11 cellular contexts compared by ENCODE assay signal in genomic region chr14:105330491-105330895, GRCh38. TPM values are rescaled to one million over a fixed set of nuclear protein-coding genes. Genes with fewer than 3 reads are reported as not detected.
DNase-seq lines count a peak whose midpoint lies in the region; ATAC-seq and TF ChIP-seq lines count a peak whose summit lies in the region.
"Had no signal": no experiment of that assay in that cellular context is flagged by ENCODE, and none has a peak within 500 bp of the region (broad histone marks: within the 10 kb centered on the region; RNA-seq: fewer than 3 reads in every experiment).

No MANE protein-coding gene starts in this region.

- no peak overlapping the region for H4K91ac ChIP-seq in H9 (ENCODE audit: insufficient read length, low read depth, low read length)

- no peak overlapping the region for H3K27ac ChIP-seq in H9 (ENCODE audit: insufficient read length, low read depth, low read length)
- H3K27ac ChIP-seq in brain microvascular endothelial cell, result no peak overlapping the region

- no peak overlapping the region for H4K5ac ChIP-seq in H9 (ENCODE audit: insufficient read length, low read depth, low read length)

- peaks cover 8% of the 10 kb centered on the region for H3K79me1 ChIP-seq in H9 (ENCODE audit: insufficient read depth, low read depth, low read length, poor library complexity, severe bottlenecking)

- no peak overlapping the region for H3K18ac ChIP-seq in H9 (ENCODE audit: insufficient read length, low read depth, low read length)

- H3K4me3 Mint-ChIP-seq in H9, result no peak overlapping the region

- H3K9me3 ChIP-seq in BE2C (no peaks in the 10 kb centered on the region), H9 (ENCODE audit: control insufficient read depth, low read depth, low read length) (no peaks in the 10 kb centered on the region)

- H2BK120ac ChIP-seq in H9 (ENCODE audit: low read depth, low read length, poor library complexity, severe bottlenecking), result no peak overlapping the region

- TF ChIP-seq CTCF in BE2C (IDR thresholded peaks at IDR 0.05; ENCODE audit: low read depth, low read length) (no peak), H9 (conservative IDR thresholded peaks at IDR 0.05) (no peak), brain microvascular endothelial cell (IDR thresholded peaks at IDR 0.05; ENCODE audit: low read depth, low read length, missing control alignments) (no peak)

- no peaks in the 10 kb centered on the region for H3K23me2 ChIP-seq in H9 (ENCODE audit: insufficient read length, low read depth, low read length, poor library complexity, severe bottlenecking)

- peaks cover 4% of the 10 kb centered on the region for H4K20me1 ChIP-seq in H9 (ENCODE audit: control insufficient read depth, insufficient read depth, insufficient read length)

- H3K27me3 Mint-ChIP-seq in H9 (ENCODE audit: low read depth), result no peaks in the 10 kb centered on the region

- no peak overlapping the region for H3K56ac ChIP-seq in H9 (ENCODE audit: insufficient read length, low read depth, low read length)

- peaks cover 5% of the 10 kb centered on the region; the same call in 1 of the 2 replicates for H3K79me2 ChIP-seq in H9 (ENCODE audit: insufficient read depth, low read length)

- H2BK5ac ChIP-seq in H9 (ENCODE audit: insufficient read length, low read length), result no peak overlapping the region

- no peak overlapping the region for H2AFZ ChIP-seq in H9 (ENCODE audit: low read length)

- no peak overlapping the region for H3K23ac ChIP-seq in H9 (ENCODE audit: insufficient read length, low read depth, low read length)

- H2BK12ac ChIP-seq in H9 (ENCODE audit: insufficient read length, low read depth, low read length), result no peak overlapping the region

- H3K9me3 Mint-ChIP-seq in H9, result peaks cover 0 to 4% of the 10 kb centered on the region in 2 experiments; a peak in 1 of 5 replicates

- WGBS in H9 (ENCODE audit: extremely low coverage, insufficient read length, low lambda C conversion rate), result no CpG with 5 or more reads among the region's 13 CpGs

- H3K9ac ChIP-seq in H9 (ENCODE audit: extremely low read depth, insufficient read length, low read length), result no peak overlapping the region

- H3K36me3 ChIP-seq in BE2C (no peaks in the 10 kb centered on the region), brain microvascular endothelial cell (replicated peaks) (no peaks in the 10 kb centered on the region)

- no peak overlapping the region for H2BK15ac ChIP-seq in H9 (ENCODE audit: low read depth, low read length)

- H2AK5ac ChIP-seq in H9 (ENCODE audit: insufficient read length, low read length), result no peak overlapping the region

- H3K36me3 Mint-ChIP-seq in H9 (ENCODE audit: insufficient read depth in 1 of 3, low read depth in 3 of 3), result peaks cover 0 to 4% (median 0%) of the 10 kb centered on the region in 3 experiments; a peak in 1 of 7 replicates

- no peak overlapping the region for H2BK20ac ChIP-seq in H9 (ENCODE audit: low read depth, low read length, poor library complexity, severe bottlenecking)

- H3K27me3 ChIP-seq in BE2C (no peaks in the 10 kb centered on the region), H9 (ENCODE audit: insufficient read depth, low read length) (no peaks in the 10 kb centered on the region), brain microvascular endothelial cell (replicated peaks) (no peaks in the 10 kb centered on the region)

- H3T11ph ChIP-seq in H9 (ENCODE audit: low read length), result no peak overlapping the region

- in situ Hi-C loops in brain microvascular endothelial cell (cut with HindIII; ENCODE audit: low pct_ligation_motif_present, low sequenced_read_pairs), result no loop called here

- DNase-seq in BE2C, result peak; percentile 6
- no peak for DNase-seq in H9
- DNase-seq in brain microvascular endothelial cell, result peak; percentile 57
- DNase-seq in lung microvascular endothelial cell (ENCODE audit: low read depth in 2 of 2), result peak; percentile 65 to 76
- no peak for DNase-seq in NCI-H2196 (lab: John Stamatoyannopoulos, UW; ENCODE audit: unreplicated experiment)
- DNase-seq in SKM-1 (lab: John Stamatoyannopoulos, UW; ENCODE audit: unreplicated experiment), result no peak
- DNase-seq in stimulated activated CD4-positive, alpha-beta T cell treated with anti-CD3 and anti-CD28 coated beads, Interleukin-1b, Interleukin-23, amount 100 ng/mL, for 48 hours, result no peak
- DNase-seq: activated CD4-positive, CD25-positive, alpha-beta regulatory T cell; caudate nucleus; DMS79 had no signal

- no peak overlapping the region for H3K4me3 ChIP-seq in BE2C (ENCODE audit: low read depth, low read length)
- H3K4me3 ChIP-seq in brain microvascular endothelial cell (ENCODE audit: low read depth, low read length), result no peak overlapping the region

- H4K8ac ChIP-seq in H9 (replicated peaks; ENCODE audit: insufficient read length, low read depth, low read length), result no peak overlapping the region

- H3K4me1 Mint-ChIP-seq in H9, result peaks cover 49 to 53% of the 10 kb centered on the region in 2 experiments

- ATAC-seq in HG02885 (IDR thresholded peaks at IDR 0.05; ENCODE audit: poor library complexity, unreplicated experiment), result no peak

- H3K4me1 ChIP-seq in BE2C (no peaks in the 10 kb centered on the region), H9 (ENCODE audit: insufficient read depth, low read length) (peaks cover 5% of the 10 kb centered on the region; the same call in 1 of the 2 replicates)

- no peak overlapping the region; a peak in 1 of 7 replicates for H3K27ac Mint-ChIP-seq in H9

- H3K14ac ChIP-seq in H9 (ENCODE audit: insufficient read depth, low read length), result peak overlapping the region; percentile 16; the same call in 1 of the 2 replicates

- no peak overlapping the region for H3K4me2 ChIP-seq in H9 (ENCODE audit: insufficient read depth, insufficient read length, low read length)

- H3K4ac ChIP-seq in H9 (ENCODE audit: low read depth, low read length), result no peak overlapping the region

RNA-seq across cellular contexts. Expression of gene PACS2, which starts 15.9 kb away (rescaled TPM):
- polyA plus RNA-seq in BE2C (2012; ENCODE audit: insufficient read depth, insufficient read length, low read depth), result 22.5 TPM
- 63.5 and 72.5 TPM in 2 replicates for total RNA-seq in H9 (2021)
- total RNA-seq in lung microvascular endothelial cell, result 31.8 and 48.4 TPM in 2 replicates

RNA-seq across cellular contexts. Expression of gene BRF1, which starts 29.7 kb away (rescaled TPM):
- polyA plus RNA-seq in BE2C (2012; ENCODE audit: insufficient read depth, insufficient read length, low read depth), result 43.4 TPM
- total RNA-seq in H9 (2021), result 27.0 and 28.3 TPM in 2 replicates
- total RNA-seq in lung microvascular endothelial cell, result 24.2 and 34.7 TPM in 2 replicates

Comparison
In these comparisons a context has a peak if more than half of its experiments do, and no peak if none do; other contexts are left out.
1. DNase-seq: peak in BE2C (single experiment), brain microvascular endothelial cell (single experiment) and lung microvascular endothelial cell (2 of 2); none in H9 (single experiment), NCI-H2196 (single experiment), SKM-1 (single experiment) and stimulated activated CD4-positive, alpha-beta T cell treated with anti-CD3 and anti-CD28 coated beads, Interleukin-1b, Interleukin-23, amount 100 ng/mL, for 48 hours (single experiment).